In genomic region chr2:142981069-142981378, GRCh38 we compare ENCODE assay signal across 22 cellular contexts.
DNase-seq lines count a peak whose midpoint lies in the region; ATAC-seq and TF ChIP-seq lines count a peak whose summit lies in the region.
"Had no signal": no experiment of that assay in that cellular context is flagged by ENCODE, and none has a peak within 500 bp of the region (broad histone marks: within the 10 kb centered on the region; RNA-seq: fewer than 3 reads in every experiment).

No MANE protein-coding gene starts in this region.

- H3K27ac ChIP-seq in A673 (ENCODE audit: low read depth, low read length, poor library complexity, severe bottlenecking) (no peak overlapping the region), SU-DHL-6 (ENCODE audit: low read depth, low read length) (peak overlapping the region; percentile 69), PC-3 (ENCODE audit: low read length) (no peak overlapping the region), mammary epithelial cell (ENCODE audit: insufficient read depth, low read depth, low read length) (no peak overlapping the region)
- H3K27ac ChIP-seq: ascending aorta; BLaER1 treated with 17β-estradiol and CSF1 and Interleukin-3, amounts not matched to agents 10 nM and 100 nM; cardiac muscle cell; esophagus squamous epithelium; neural progenitor cell; parathyroid adenoma had no signal

- H4K20me1 ChIP-seq in SU-DHL-6 (ENCODE audit: low read depth, low read length), result no peaks in the 10 kb centered on the region
- H4K20me1 ChIP-seq in PC-3 (ENCODE audit: low read length), result no peaks in the 10 kb centered on the region
- no peaks in the 10 kb centered on the region for H4K20me1 ChIP-seq in mammary epithelial cell (ENCODE audit: insufficient read depth, low read length)

- H3K4me2 ChIP-seq in SU-DHL-6 (ENCODE audit: low read depth, low read length, poor library complexity, severe bottlenecking) (peak overlapping the region; percentile 74), PC-3 (ENCODE audit: low read length) (no peak overlapping the region), mammary epithelial cell (ENCODE audit: insufficient read depth, low read depth, low read length) (no peak overlapping the region)
- H3K4me2 ChIP-seq: hepatocyte, neural progenitor cell had no signal

- TF ChIP-seq CTCF in A673 (conservative IDR thresholded peaks at IDR 0.05; ENCODE audit: low read depth, low read length) (peak; percentile 11; the same call in 1 of the 2 replicates), SU-DHL-6 (IDR thresholded peaks at IDR 0.05; ENCODE audit: insufficient read depth, low read length, poor library complexity, severe bottlenecking) (no peak), BE2C (IDR thresholded peaks at IDR 0.05; ENCODE audit: low read depth, low read length) (no peak), PC-3 (conservative IDR thresholded peaks at IDR 0.05; ENCODE audit: low read depth, low read length) (no peak), mammary epithelial cell (conservative IDR thresholded peaks at IDR 0.05 in 1 of 2, IDR thresholded peaks at IDR 0.05 in 1 of 2; ENCODE audit: extremely low read depth in 1 of 2, insufficient read depth in 1 of 2, low read depth in 1 of 2, low read length in 2 of 2) (no peak)

- peak; percentile 2 for ATAC-seq in GM18502 (IDR thresholded peaks at IDR 0.05; ENCODE audit: poor library complexity, unreplicated experiment)
- peak; percentile 5 for ATAC-seq in HG02610 (IDR thresholded peaks at IDR 0.05; ENCODE audit: unreplicated experiment)
- no peak for ATAC-seq in PC-3
- ATAC-seq: T-cell had no signal

- BruUV-seq in A673 (replicated peaks; lab: Mats Ljungman, UMichigan) (no TSS peak), PC-3 (replicated peaks; lab: Mats Ljungman, UMichigan) (no TSS peak), mammary epithelial cell (replicated peaks; lab: Mats Ljungman, UMichigan) (no TSS peak)

- H3K36me3 ChIP-seq in A673 (ENCODE audit: insufficient read depth, low read length, poor library complexity, severe bottlenecking) (no peaks in the 10 kb centered on the region), SU-DHL-6 (ENCODE audit: low read length) (no peaks in the 10 kb centered on the region), BE2C (no peaks in the 10 kb centered on the region), PC-3 (ENCODE audit: low read depth, low read length) (no peaks in the 10 kb centered on the region), mammary epithelial cell (ENCODE audit: insufficient read depth, low read length) (no peaks in the 10 kb centered on the region)
- H3K36me3 ChIP-seq: ascending aorta, cardiac muscle cell, esophagus squamous epithelium, neural progenitor cell had no signal

- no peaks in the 10 kb centered on the region for H3K9me2 ChIP-seq in SU-DHL-6 (replicated peaks; ENCODE audit: insufficient read depth, low read length)
- no peaks in the 10 kb centered on the region for H3K9me2 ChIP-seq in PC-3 (replicated peaks; ENCODE audit: low read length)

- CTCF ChIA-PET in A673 (lab: Charles Lee) (no interaction called here), PC-3 (lab: Charles Lee) (no interaction called here), mammary epithelial cell (lab: Charles Lee; ENCODE audit: low non-redundant PET) (no interaction called here)

- no peak overlapping the region for H3K4me3 ChIP-seq in A673 (ENCODE audit: low read depth, low read length, poor library complexity, severe bottlenecking)
- peak overlapping the region; percentile 25 for H3K4me3 ChIP-seq in SU-DHL-6 (ENCODE audit: insufficient read depth, low read length, poor library complexity, severe bottlenecking)
- no peak overlapping the region for H3K4me3 ChIP-seq in BE2C (ENCODE audit: low read depth, low read length)
- H3K4me3 ChIP-seq in PC-3 (ENCODE audit: low read length), result no peak overlapping the region
- H3K4me3 ChIP-seq in mammary epithelial cell (replicated peaks in 1 of 3; ENCODE audit: insufficient read depth in 1 of 3, low read depth in 2 of 3, low read length in 3 of 3), result no peak overlapping the region
- H3K4me3 ChIP-seq: ascending aorta; BLaER1 treated with 17β-estradiol and CSF1 and Interleukin-3, amounts not matched to agents 10 nM and 100 nM; cardiac muscle cell; esophagus squamous epithelium; hepatocyte; neural progenitor cell had no signal

- H3F3A ChIP-seq in SU-DHL-6 (ENCODE audit: insufficient read depth), result peaks cover 18% of the 10 kb centered on the region
- no peaks in the 10 kb centered on the region for H3F3A ChIP-seq in PC-3 (ENCODE audit: low read length, unreplicated experiment)

- intact Hi-C loops in A673 (cut with micrococcal nuclease; ENCODE audit: unreplicated experiment) (loop anchor here (10.0 kb wide), 1 partner anchor 816 kb away; no protein-coding TSS in a partner anchor), PC-3 (cut with micrococcal nuclease) (loop anchor here (2.0 to 10.0 kb wide), 2 partner anchors 106 to 816 kb away; no protein-coding TSS in a partner anchor), mammary epithelial cell (cut with micrococcal nuclease) (loop anchor here (5.0 kb wide), 1 partner anchor 184 kb away; no protein-coding TSS in a partner anchor)

- POLR2A ChIA-PET in A673 (lab: Charles Lee; ENCODE audit: low non-redundant PET), result no interaction called here
- POLR2A ChIA-PET in PC-3 (lab: Charles Lee; ENCODE audit: unreplicated experiment), result no interaction called here

- H3K9me3 ChIP-seq in A673 (ENCODE audit: low read depth, low read length, poor library complexity, severe bottlenecking) (no peaks in the 10 kb centered on the region), SU-DHL-6 (ENCODE audit: insufficient read depth, low read length) (no peaks in the 10 kb centered on the region), BE2C (no peaks in the 10 kb centered on the region), PC-3 (ENCODE audit: low read length) (no peaks in the 10 kb centered on the region), mammary epithelial cell (replicated peaks; ENCODE audit: insufficient read depth, low read length) (no peaks in the 10 kb centered on the region)
- H3K9me3 ChIP-seq: ascending aorta; BLaER1 treated with 17β-estradiol and CSF1 and Interleukin-3, amounts not matched to agents 10 nM and 100 nM; esophagus squamous epithelium had no signal

- no peaks in the 10 kb centered on the region for H3K27me3 ChIP-seq in A673 (replicated peaks; ENCODE audit: insufficient read depth, low read depth, low read length, poor library complexity)
- no peaks in the 10 kb centered on the region for H3K27me3 ChIP-seq in SU-DHL-6 (ENCODE audit: low read length)
- H3K27me3 ChIP-seq in BE2C, result no peaks in the 10 kb centered on the region
- H3K27me3 ChIP-seq in PC-3 (ENCODE audit: low read length), result no peaks in the 10 kb centered on the region
- H3K27me3 ChIP-seq in mammary epithelial cell (ENCODE audit: insufficient read depth, low read length), result no peaks in the 10 kb centered on the region
- H3K27me3 ChIP-seq: ascending aorta; BLaER1 treated with 17β-estradiol and CSF1 and Interleukin-3, amounts not matched to agents 10 nM and 100 nM; cardiac muscle cell; esophagus squamous epithelium; hepatocyte; neural progenitor cell had no signal

- H2AFZ ChIP-seq in SU-DHL-6 (ENCODE audit: low read depth, low read length, severe bottlenecking) (no peak overlapping the region), PC-3 (ENCODE audit: low read length) (no peak overlapping the region), mammary epithelial cell (ENCODE audit: low read depth, low read length) (no peak overlapping the region)
- H2AFZ ChIP-seq: hepatocyte, neural progenitor cell, parathyroid adenoma had no signal

- DNase-seq in A673 (ENCODE audit: low spot score) (no peak), BE2C (no peak), PC-3 (no peak), mammary epithelial cell (no peak), NCI-H1092 treated with DMSO at 0.1 percent for 48 hours (lab: John Stamatoyannopoulos, UW) (no peak)
- DNase-seq: activated CD4-positive, alpha-beta T cell treated with anti-CD3 and anti-CD28 coated beads for 1 hour; activated effector memory CD4-positive, alpha-beta T cell treated with Interleukin-2 at 50 U/mL for 16 hours; cortex of kidney; esophagus squamous epithelium; NCI-H1092; NCI-H187 treated with DMSO at 0.1 percent for 48 hours; SIG-M5; T-cell had no signal

- 0% methylated on average over 1 of the region's 1 CpG for WGBS in mammary epithelial cell (ENCODE audit: low coverage, missing lambda C conversion rate)

- H3K79me2 ChIP-seq in SU-DHL-6 (ENCODE audit: insufficient read depth, low read length) (no peaks in the 10 kb centered on the region), PC-3 (ENCODE audit: low read length) (no peaks in the 10 kb centered on the region), mammary epithelial cell (ENCODE audit: insufficient read depth, low read length) (no peaks in the 10 kb centered on the region)
- H3K79me2 ChIP-seq: hepatocyte, parathyroid adenoma had no signal

- in situ Hi-C loops in mammary epithelial cell (cut with MboI; ENCODE audit: low sequenced_read_pairs in 2 of 2), result loop anchor here (5.0 to 25.0 kb wide), 3 partner anchors 296 to 819 kb away; no protein-coding TSS in a partner anchor

- peak overlapping the region; percentile 30; the same call in 1 of the 2 replicates for H3K9ac ChIP-seq in SU-DHL-6 (ENCODE audit: low read length)
- no peak overlapping the region for H3K9ac ChIP-seq in PC-3 (ENCODE audit: low read length)
- H3K9ac ChIP-seq in mammary epithelial cell (ENCODE audit: insufficient read depth, low read length), result no peak overlapping the region
- H3K9ac ChIP-seq: neural progenitor cell, parathyroid adenoma had no signal

- dilution Hi-C loops in mammary epithelial cell (cut with HindIII; ENCODE audit: low sequenced_read_pairs), result no loop called here

- H3K4me1 ChIP-seq in A673 (ENCODE audit: insufficient read depth, low read length, poor library complexity, severe bottlenecking) (peaks cover 6% of the 10 kb centered on the region), BE2C (no peaks in the 10 kb centered on the region), PC-3 (ENCODE audit: insufficient read depth, low read length) (peaks cover 9% of the 10 kb centered on the region), mammary epithelial cell (ENCODE audit: insufficient read depth, low read length) (peaks cover 12% of the 10 kb centered on the region)
- H3K4me1 ChIP-seq: ascending aorta, neural progenitor cell, parathyroid adenoma had no signal
